In the genomic region with DNA sequence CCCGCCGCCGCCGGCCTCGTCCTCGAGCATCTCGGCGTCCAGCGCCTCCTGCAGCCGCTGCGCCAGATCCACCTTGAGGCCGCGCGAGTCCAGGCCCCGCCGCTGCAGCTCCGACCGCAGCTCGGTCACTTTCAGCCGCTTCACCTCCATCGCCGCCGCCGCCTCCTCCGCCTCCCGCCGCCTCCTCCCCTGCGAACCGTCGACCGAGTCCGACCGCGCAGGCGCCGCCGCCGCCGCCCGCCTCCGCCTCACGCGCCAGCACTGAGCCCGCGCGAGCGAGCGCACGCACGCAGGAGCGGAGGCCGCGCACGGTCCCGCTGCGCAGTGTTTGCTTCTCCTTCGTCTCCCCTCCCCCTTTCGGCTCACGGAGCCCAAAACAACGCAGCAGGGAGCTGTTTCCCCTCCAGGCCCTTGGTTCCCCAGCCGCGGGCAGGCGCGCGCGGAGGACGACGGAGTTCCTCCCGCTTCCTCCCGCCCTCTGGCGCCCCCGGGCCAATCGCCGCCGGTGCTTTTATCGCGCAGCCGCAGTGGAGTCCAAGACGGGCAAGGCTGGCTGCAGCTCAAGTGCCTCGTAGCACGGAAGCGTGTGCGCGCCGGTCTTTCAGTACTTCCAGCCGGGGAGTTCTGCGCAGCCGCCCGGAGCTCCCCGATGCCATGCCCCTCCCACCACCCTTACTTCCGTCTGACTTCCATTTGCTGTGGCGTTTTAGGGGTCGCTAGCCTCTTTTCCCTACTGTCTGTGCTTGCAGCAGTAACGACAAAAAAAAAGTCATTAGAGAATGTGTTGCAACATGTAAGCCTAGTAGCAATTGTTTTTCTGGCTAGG, we compare ENCODE assay signal across 8 cellular contexts. TPM values are rescaled to one million over a fixed set of nuclear protein-coding genes. Genes with fewer than 3 reads are reported as not detected.
DNase-seq lines count a peak whose midpoint lies in the region; ATAC-seq and TF ChIP-seq lines count a peak whose summit lies in the region.

HNRNPUL2 (minus strand) TSS at position 451 of the 826 bp plus-strand sequence; CDS start at position 150, 301 bp downstream.

- TF ChIP-seq CTCF in SK-N-SH (IDR thresholded peaks at IDR 0.05) (no peak; the same call in 1 of the 2 replicates), omental fat pad (IDR thresholded peaks at IDR 0.05) (no peak), testis (IDR thresholded peaks at IDR 0.05) (peak in 1 of 3 experiments; percentile 1)

- H3K4me1 ChIP-seq in SK-N-SH (ENCODE audit: control insufficient read depth in 1 of 2, insufficient read depth in 2 of 2, low read depth in 1 of 2, low read length in 1 of 2) (peaks cover 12 to 21% of the 10 kb centered on the region in 2 experiments; a peak in 3 of 4 replicates), testis (peaks cover 26% of the 10 kb centered on the region)

- CTCF ChIA-PET in SK-N-SH (lab: Yijun Ruan, JAX), result interaction anchor here (0.6 to 2.3 kb wide), 9 partner anchors 12 to 100 kb away, joined by 3 to 9 read pairs (median 4); partner anchors contain the start of genes BSCL2, POLR2G and TMEM179B

- peak within 1 kb of the TSS; percentile 93 for H3K4me2 ChIP-seq in SK-N-SH

- peaks cover 26% of the 10 kb centered on the region for H3F3A ChIP-seq in SK-N-SH (replicated peaks; ENCODE audit: insufficient read depth)

- intact Hi-C loops in testis (cut with DNase I; ENCODE audit: low total_unique reads), result no loop called here

- POLR2A ChIA-PET in SK-N-SH (lab: Yijun Ruan, JAX), result interaction anchor here (0.7 to 4.5 kb wide), 18 partner anchors 17 to 163 kb away, joined by 3 to 33 read pairs (median 7); partner anchors contain the start of genes B3GAT3, C11orf98, CSKMT and LBHD1

- H3K79me2 ChIP-seq in SK-N-SH (ENCODE audit: insufficient read depth), result peaks cover 84% of the 10 kb centered on the region

- DNase-seq in NCI-H1048 (lab: John Stamatoyannopoulos, UW) (peak; percentile 98), SK-N-SH (peak; percentile 95), globus pallidus (ENCODE audit: low spot score) (peak; percentile 99), omental fat pad (ENCODE audit: low spot score) (peak; percentile 91), testis (peak; percentile 99)
- peak; percentile 98 for DNase-seq in activated naive CD4-positive, alpha-beta T cell treated with anti-CD3 and anti-CD28 coated beads, Interleukin-2, amount 50 U/mL, for 16 hours

- H2AFZ ChIP-seq in SK-N-SH (ENCODE audit: low read depth), result peak within 1 kb of the TSS; percentile 99

- peaks cover 36% of the 10 kb centered on the region for H4K20me1 ChIP-seq in SK-N-SH (ENCODE audit: insufficient read depth)

- H3K27ac ChIP-seq in SK-N-SH (ENCODE audit: low read depth in 2 of 2, low read length in 1 of 2), result peak within 1 kb of the TSS; percentile 99
- H3K27ac ChIP-seq in testis, result peak within 1 kb of the TSS; percentile 82 to 96

- 2% methylated on average over 24 of the region's 94 CpGs for WGBS in SK-N-SH (ENCODE audit: low lambda C conversion rate)
- WGBS in testis, 2 donors, result 0 to 1% methylated on average over 17 to 94 of the region's 94 CpGs

- no peaks in the 10 kb centered on the region for H3K27me3 ChIP-seq in SK-N-SH (ENCODE audit: insufficient read depth)
- H3K27me3 ChIP-seq in testis, result no peaks in the 10 kb centered on the region

- peak within 1 kb of the TSS; percentile 88 for H3K9ac ChIP-seq in SK-N-SH

- H3K4me3 ChIP-seq in GM08714 (ENCODE audit: low read length), result peak within 1 kb of the TSS; percentile 99
- peak within 1 kb of the TSS; percentile 89 to 92 for H3K4me3 ChIP-seq in SK-N-SH (ENCODE audit: low read depth in 2 of 2, low read length in 1 of 2)
- peak within 1 kb of the TSS; percentile 90 to 93 for H3K4me3 ChIP-seq in testis

- H3K36me3 ChIP-seq in SK-N-SH (replicated peaks in 1 of 2; ENCODE audit: control insufficient read depth in 1 of 2, insufficient read depth in 2 of 2, low read length in 1 of 2) (peaks cover 27 to 39% of the 10 kb centered on the region in 2 experiments), testis (ENCODE audit: low read depth, missing control alignments) (no peaks in the 10 kb centered on the region)

- no peaks in the 10 kb centered on the region for H3K9me3 ChIP-seq in SK-N-SH
- H3K9me3 ChIP-seq in testis, result no peaks in the 10 kb centered on the region

- TF ChIP-seq RAD21 in SK-N-SH (IDR thresholded peaks at IDR 0.05; ENCODE audit: low read length), result no peak

- no peak for TF ChIP-seq EP300 in SK-N-SH (IDR thresholded peaks at IDR 0.05; ENCODE audit: borderline replicate concordance in 1 of 2, low read depth in 1 of 2, low read length in 1 of 2)

- peak; percentile 81 for ATAC-seq in HG02571 (IDR thresholded peaks at IDR 0.05; ENCODE audit: unreplicated experiment)
- peak; percentile 92 for ATAC-seq in omental fat pad (ENCODE audit: low FRiP score)

- no peak for TF ChIP-seq POLR2A in testis (IDR thresholded peaks at IDR 0.05)

- no peaks in the 10 kb centered on the region for H3K9me2 ChIP-seq in SK-N-SH

TF ChIP-seq in SK-N-SH, 30 proteins besides CTCF, POLR2A, EP300 and RAD21 (continues in another document):
- peak; percentile 89 for TF ChIP-seq POLR2AphosphoS5 (IDR thresholded peaks at IDR 0.05; ENCODE audit: low read depth, low read length)
- no peak for TF ChIP-seq TEAD4 (IDR thresholded peaks at IDR 0.05; ENCODE audit: borderline replicate concordance, insufficient read depth)
- TF ChIP-seq YY1 (IDR thresholded peaks at IDR 0.05; ENCODE audit: low read depth), result peak; percentile 54
- TF ChIP-seq EZH2phosphoT487 (IDR thresholded peaks at IDR 0.05; ENCODE audit: borderline replicate concordance, low read depth), result no peak
- no peak for TF ChIP-seq ZBTB33 (IDR thresholded peaks at IDR 0.05; ENCODE audit: borderline replicate concordance, low read depth)
- no peak for TF ChIP-seq TCF12 (IDR thresholded peaks at IDR 0.05)
- TF ChIP-seq FOSL2 (IDR thresholded peaks at IDR 0.05; ENCODE audit: borderline replicate concordance, low read depth), result no peak
- no peak for TF ChIP-seq FOXM1 (IDR thresholded peaks at IDR 0.05; ENCODE audit: low read depth)
- TF ChIP-seq CHD2 (IDR thresholded peaks at IDR 0.05; ENCODE audit: low read length, partially characterized antibody), result peak; percentile 66
- TF ChIP-seq ELF1 (IDR thresholded peaks at IDR 0.05), result peak; percentile 85
- TF ChIP-seq IRF3 (IDR thresholded peaks at IDR 0.05; ENCODE audit: low read depth, low read length), result no peak
- TF ChIP-seq NFIC (IDR thresholded peaks at IDR 0.05; ENCODE audit: borderline replicate concordance), result no peak
- peak; percentile 72 for TF ChIP-seq GABPA (IDR thresholded peaks at IDR 0.05; ENCODE audit: low read depth)
- peak; percentile 26; the same call in 1 of the 2 replicates for TF ChIP-seq REST (IDR thresholded peaks at IDR 0.05; ENCODE audit: low read depth, low read length)

RNA-seq across cellular contexts. Expression of gene HNRNPUL2, which starts in this region (rescaled TPM):
- polyA plus RNA-seq in SK-N-SH (2012; rRNA removed) (31.0 and 33.5 TPM in 2 replicates), testis (ENCODE audit: insufficient read depth, low read depth, low replicate concordance) (42.9 TPM)
- 35.1 and 36.8 TPM in 2 replicates for polyA plus RNA-seq in SK-N-SH (2012; cell fraction: cytosol; rRNA removed)
- polyA plus RNA-seq in SK-N-SH (2012; cell fraction: nucleus; rRNA removed), result 12.0 and 19.6 TPM in 2 replicates
- total RNA-seq in omental fat pad (10 to 100 TPM; 10.7 to 42.6 (median 25.2) TPM), testis (10 to 100 TPM; 31.8 to 42.5 TPM)

Comparison
In these comparisons a context has a peak if more than half of its experiments do, and no peak if none do; other contexts are left out.
1. Peak in every context shown above with its lines: DNase-seq, ATAC-seq, H3K4me3 ChIP-seq and H3K27ac ChIP-seq.